7 cellular contexts compared by ENCODE assay signal in genomic region chr1:56197946-56198345, GRCh38.
"Had no signal": no experiment of that assay in that cellular context is flagged by ENCODE, and none has a peak within 500 bp of the region (broad histone marks: within the 10 kb centered on the region; RNA-seq: fewer than 3 reads in every experiment).

No MANE protein-coding gene starts in this region.

- DNase-seq: GM23248, GOT3, H9, HCEC 1CT, KBM-7 had no signal

- FAIRE-seq: HepG2 had no signal

- H3K27ac ChIP-seq: GM23248, HL-60 had no signal

- H3K4me3 ChIP-seq: GM23248 had no signal

- H3K9ac ChIP-seq: GM23248 had no signal
